Comparison of ENCODE assay signal across 15 cellular contexts in genomic region chr2:215530191-215530968, GRCh38.
DNase-seq lines count a peak whose midpoint lies in the region; ATAC-seq lines count a peak whose summit lies in the region.
"Had no signal": no experiment of that assay in that cellular context is flagged by ENCODE, and none has a peak within 500 bp of the region (broad histone marks: within the 10 kb centered on the region; RNA-seq: fewer than 3 reads in every experiment).

No MANE protein-coding gene starts in this region.

- H2AFZ ChIP-seq in GM23248 (no peak overlapping the region), trophoblast cell (ENCODE audit: insufficient read depth, low read length, poor library complexity) (no peak overlapping the region)

- no peaks in the 10 kb centered on the region for H3K9me2 ChIP-seq in GM23248 (ENCODE audit: insufficient read depth)

- no peak overlapping the region for H2AK5ac ChIP-seq in trophoblast cell (ENCODE audit: low read length)

- H2BK120ac ChIP-seq in trophoblast cell (ENCODE audit: insufficient read depth, low read length, poor library complexity), result no peak overlapping the region

- H3K4me1 ChIP-seq in GM23248 (ENCODE audit: insufficient read depth) (peaks cover 61% of the 10 kb centered on the region), SJSA1 (replicated peaks) (peaks cover 48% of the 10 kb centered on the region), trophoblast cell (ENCODE audit: control insufficient read depth in 1 of 2, insufficient read depth in 2 of 2, low read length in 2 of 2) (peaks cover 2% of the 10 kb centered on the region in 2 experiments)
- H3K4me1 ChIP-seq: upper lobe of left lung had no signal

- H3K79me1 ChIP-seq in trophoblast cell (ENCODE audit: low read length), result peaks cover 6% of the 10 kb centered on the region

- in situ Hi-C loops in GM23248 (cut with MboI), result no loop called here

- H3K4ac ChIP-seq in trophoblast cell (ENCODE audit: low read depth, low read length), result no peak overlapping the region

- H4K20me1 ChIP-seq in GM23248 (ENCODE audit: insufficient read depth), result no peaks in the 10 kb centered on the region
- H4K20me1 ChIP-seq: BLaER1 treated with 17β-estradiol and CSF1 and Interleukin-3, amounts not matched to agents 10 nM and 100 nM had no signal

- H3K4me3 Mint-ChIP-seq in stimulated activated effector memory CD8-positive, alpha-beta T cell treated with anti-CD3 and anti-CD28 coated beads, Interleukin-12 subunit alpha, Interleukin-12 subunit beta, amount 100 ng/mL, for 72 hours, result no peak overlapping the region
- H3K4me3 Mint-ChIP-seq: activated CD4-positive, alpha-beta T cell treated with anti-CD3 and anti-CD28 coated beads, Interleukin-2, amount 10 ng/mL, durations not matched to agents 24 days and 14 days; dendritic cell treated with granulocyte-macrophage colony-stimulating factor and Interleukin-4, amounts not matched to agents 40 ng/mL and 50 ng/mL, for 4 days; T-helper 2 cell treated with Interferon-gamma antibody and Interleukin-4, amounts not matched to agents 5 μg/mL and 100 μg/mL, for 36 hours had no signal

- no peaks in the 10 kb centered on the region for H3K27me3 ChIP-seq in GM23248 (replicated peaks; ENCODE audit: insufficient read depth)
- no peaks in the 10 kb centered on the region for H3K27me3 ChIP-seq in SJSA1 (replicated peaks)
- no peaks in the 10 kb centered on the region for H3K27me3 ChIP-seq in trophoblast cell (ENCODE audit: insufficient read depth, low read length)
- H3K27me3 ChIP-seq: BLaER1 treated with 17β-estradiol and CSF1 and Interleukin-3, amounts not matched to agents 10 nM and 100 nM; upper lobe of left lung had no signal

- H4K91ac ChIP-seq in trophoblast cell (ENCODE audit: low read depth, low read length), result no peak overlapping the region

- no peak overlapping the region for H3K14ac ChIP-seq in trophoblast cell (ENCODE audit: low read length)

- H3K4me3 ChIP-seq in GM23248 (no peak overlapping the region), SJSA1 (no peak overlapping the region), trophoblast cell (ENCODE audit: low read depth, low read length) (no peak overlapping the region)
- H3K4me3 ChIP-seq: BLaER1 treated with 17β-estradiol and CSF1 and Interleukin-3, amounts not matched to agents 10 nM and 100 nM; upper lobe of left lung had no signal

- H3K9me3 Mint-ChIP-seq in stimulated activated effector memory CD8-positive, alpha-beta T cell treated with anti-CD3 and anti-CD28 coated beads, Interleukin-12 subunit alpha, Interleukin-12 subunit beta, amount 100 ng/mL, for 72 hours, result peaks cover 4% of the 10 kb centered on the region
- H3K9me3 Mint-ChIP-seq: activated CD4-positive, alpha-beta T cell treated with anti-CD3 and anti-CD28 coated beads, Interleukin-2, amount 10 ng/mL, durations not matched to agents 24 days and 14 days; T-helper 2 cell treated with Interferon-gamma antibody and Interleukin-4, amounts not matched to agents 5 μg/mL and 100 μg/mL, for 36 hours had no signal

- peak overlapping the region; percentile 65 for H2BK12ac ChIP-seq in trophoblast cell (ENCODE audit: low read length)

- H3K36me3 Mint-ChIP-seq in stimulated activated effector memory CD8-positive, alpha-beta T cell treated with anti-CD3 and anti-CD28 coated beads, Interleukin-12 subunit alpha, Interleukin-12 subunit beta, amount 100 ng/mL, for 72 hours, result no peaks in the 10 kb centered on the region

- H3K79me2 ChIP-seq in GM23248 (ENCODE audit: insufficient read depth), result no peaks in the 10 kb centered on the region
- no peaks in the 10 kb centered on the region for H3K79me2 ChIP-seq in trophoblast cell (ENCODE audit: control insufficient read depth, insufficient read depth, low read length, poor library complexity)

- no peaks in the 10 kb centered on the region for H3K9me3 ChIP-seq in GM23248 (ENCODE audit: low read depth)
- no peaks in the 10 kb centered on the region for H3K9me3 ChIP-seq in SJSA1 (replicated peaks)
- H3K9me3 ChIP-seq in trophoblast cell (ENCODE audit: insufficient read depth, low read depth, low read length), result peaks cover 6% of the 10 kb centered on the region

- H3K27ac ChIP-seq in GM23248 (peak overlapping the region; percentile 97), SJSA1 (peak overlapping the region; percentile 62), epithelial cell of prostate (peak overlapping the region; percentile 85), trophoblast cell (ENCODE audit: low read depth, low read length) (no peak overlapping the region)
- H3K27ac ChIP-seq: BLaER1 treated with 17β-estradiol and CSF1 and Interleukin-3, amounts not matched to agents 10 nM and 100 nM; upper lobe of left lung had no signal

- no peak overlapping the region for H3K27ac Mint-ChIP-seq in stimulated activated effector memory CD8-positive, alpha-beta T cell treated with anti-CD3 and anti-CD28 coated beads, Interleukin-12 subunit alpha, Interleukin-12 subunit beta, amount 100 ng/mL, for 72 hours
- H3K27ac Mint-ChIP-seq: activated CD4-positive, alpha-beta T cell treated with anti-CD3 and anti-CD28 coated beads, Interleukin-2, amount 10 ng/mL, durations not matched to agents 24 days and 14 days; dendritic cell treated with granulocyte-macrophage colony-stimulating factor and Interleukin-4, amounts not matched to agents 40 ng/mL and 50 ng/mL, for 4 days; T-helper 2 cell treated with Interferon-gamma antibody and Interleukin-4, amounts not matched to agents 5 μg/mL and 100 μg/mL, for 36 hours had no signal

- no peak overlapping the region for H4K12ac ChIP-seq in trophoblast cell (ENCODE audit: low read depth, low read length)

- H3K9ac ChIP-seq in GM23248 (peak overlapping the region; percentile 58), trophoblast cell (ENCODE audit: low read length) (no peak overlapping the region)
- H3K9ac ChIP-seq: BLaER1 treated with 17β-estradiol and CSF1 and Interleukin-3, amounts not matched to agents 10 nM and 100 nM had no signal

- ATAC-seq in stimulated activated effector memory CD8-positive, alpha-beta T cell treated with anti-CD3 and anti-CD28 coated beads, Interleukin-12 subunit alpha, Interleukin-12 subunit beta, amount 100 ng/mL, for 72 hours, result no peak
- ATAC-seq: Panc1 had no signal

- H3K23ac ChIP-seq in trophoblast cell (ENCODE audit: low read length), result no peak overlapping the region

- peaks cover 68% of the 10 kb centered on the region for H3F3A ChIP-seq in GM23248 (ENCODE audit: insufficient read depth)

- H3K4me1 Mint-ChIP-seq in stimulated activated effector memory CD8-positive, alpha-beta T cell treated with anti-CD3 and anti-CD28 coated beads, Interleukin-12 subunit alpha, Interleukin-12 subunit beta, amount 100 ng/mL, for 72 hours, result no peaks in the 10 kb centered on the region
- H3K4me1 Mint-ChIP-seq: activated CD4-positive, alpha-beta T cell treated with anti-CD3 and anti-CD28 coated beads, Interleukin-2, amount 10 ng/mL, durations not matched to agents 24 days and 14 days had no signal

- H3K18ac ChIP-seq in trophoblast cell (ENCODE audit: low read length), result no peak overlapping the region

- WGBS in GM23248 (ENCODE audit: low coverage in 1 of 2, low lambda C conversion rate in 2 of 2, missing lambda C conversion rate in 2 of 2), 2 experiments, result 48 to 50% methylated on average over 4 of the region's 4 CpGs
- no CpG with 5 or more reads among the region's 4 CpGs for WGBS in trophoblast cell (ENCODE audit: extremely low coverage, insufficient coverage, insufficient read length)

- no peaks in the 10 kb centered on the region for H3K36me3 ChIP-seq in GM23248 (ENCODE audit: low read depth)
- H3K36me3 ChIP-seq in SJSA1, result no peaks in the 10 kb centered on the region
- H3K36me3 ChIP-seq in trophoblast cell (ENCODE audit: control insufficient read depth in 1 of 2, insufficient read depth in 2 of 2, low read length in 2 of 2), result no peaks in the 10 kb centered on the region
- H3K36me3 ChIP-seq: BLaER1 treated with 17β-estradiol and CSF1 and Interleukin-3, amounts not matched to agents 10 nM and 100 nM; upper lobe of left lung had no signal

- H2BK5ac ChIP-seq in trophoblast cell (ENCODE audit: low read depth, low read length, poor library complexity), result no peak overlapping the region

- H3K4me2 ChIP-seq in GM23248 (ENCODE audit: unreplicated experiment), result peak overlapping the region; percentile 29
- no peak overlapping the region for H3K4me2 ChIP-seq in trophoblast cell (ENCODE audit: low read length)
- H3K4me2 ChIP-seq: BLaER1 treated with 17β-estradiol and CSF1 and Interleukin-3, amounts not matched to agents 10 nM and 100 nM had no signal

- DNase-seq in GM23248 (peak; percentile 60), SJSA1 (ENCODE audit: low read depth in 1 of 2, low spot score in 2 of 2) (peak in 1 of 2 experiments; percentile 41), epithelial cell of prostate (ENCODE audit: low read depth, low spot score) (peak; percentile 56), trophoblast cell (no peak), NCI-H1105 treated with DMSO at 0.1 percent for 48 hours (lab: John Stamatoyannopoulos, UW) (no peak), GM03348 (ENCODE audit: low spot score) (no peak)
- DNase-seq in stimulated activated effector memory CD8-positive, alpha-beta T cell treated with anti-CD3 and anti-CD28 coated beads, Interleukin-12 subunit alpha, Interleukin-12 subunit beta, amount 100 ng/mL, for 72 hours (ENCODE audit: low spot score in 2 of 2), result no peak
- DNase-seq: activated CD4-positive, alpha-beta T cell treated with anti-CD3 and anti-CD28 coated beads, Interleukin-2, amount 10 ng/mL, durations not matched to agents 24 days and 14 days; NCI-H510A; stimulated activated CD4-positive, alpha-beta T cell treated with anti-CD3 and anti-CD28 coated beads, Interleukin-2, amount 100 ng/mL, for 24 hours; upper lobe of left lung had no signal

- no peak overlapping the region for H4K8ac ChIP-seq in trophoblast cell (ENCODE audit: low read depth, low read length)

Comparison
In these comparisons a context has a peak if more than half of its experiments do, and no peak if none do; other contexts are left out.
1. DNase-seq: peak in GM23248 (single experiment) and epithelial cell of prostate (single experiment); none in trophoblast cell (0 of 2), stimulated activated effector memory CD8-positive, alpha-beta T cell treated with anti-CD3 and anti-CD28 coated beads, Interleukin-12 subunit alpha, Interleukin-12 subunit beta, amount 100 ng/mL, for 72 hours (0 of 2), NCI-H1105 treated with DMSO at 0.1 percent for 48 hours (single experiment) and GM03348 (single experiment).